17 cellular contexts compared by ENCODE assay signal in the genomic region with DNA sequence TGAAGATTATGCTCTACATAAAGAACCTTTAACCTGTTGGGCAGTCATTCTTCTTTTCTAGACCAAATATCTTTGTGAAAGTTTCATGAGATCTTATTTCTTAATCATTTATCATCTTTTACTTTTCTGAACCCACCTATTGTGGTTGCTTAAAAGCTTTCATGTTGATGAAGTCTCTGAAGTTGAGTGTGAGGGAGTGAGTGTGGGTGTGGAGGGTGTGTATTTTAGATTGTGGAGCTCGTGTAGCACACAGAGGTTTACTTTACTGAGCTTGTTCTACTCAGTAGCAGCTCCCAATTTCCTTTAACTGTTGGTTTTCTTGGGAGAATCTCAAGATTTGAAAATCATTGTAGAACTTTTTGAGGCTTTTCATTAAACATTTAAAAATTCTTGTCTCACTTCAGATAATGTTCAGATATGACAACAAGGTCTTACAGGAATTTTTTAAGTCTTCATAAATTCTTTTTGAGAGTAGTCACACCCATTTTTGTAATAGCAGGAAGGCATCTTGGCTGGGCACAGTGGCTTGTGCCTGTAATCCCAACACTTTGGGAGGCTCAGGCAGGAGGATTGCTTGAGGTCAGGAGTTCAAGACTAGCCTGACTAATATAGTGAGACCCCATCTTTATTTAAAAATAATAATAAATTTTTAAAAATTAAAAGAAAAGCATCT. TPM values are rescaled to one million over a fixed set of nuclear protein-coding genes. Genes with fewer than 3 reads are reported as not detected.
DNase-seq lines count a peak whose midpoint lies in the region; TF ChIP-seq lines count a peak whose summit lies in the region.
"Had no signal": no experiment of that assay in that cellular context is flagged by ENCODE, and none has a peak within 500 bp of the region (broad histone marks: within the 10 kb centered on the region; RNA-seq: fewer than 3 reads in every experiment).

No MANE protein-coding gene starts in this region.

- in situ Hi-C loops in mammary epithelial cell (cut with MboI; ENCODE audit: low sequenced_read_pairs in 2 of 2), result no loop called here

- H4K8ac ChIP-seq in mesenchymal stem cell (ENCODE audit: low read length), result no peak overlapping the region

- dilution Hi-C loops in mammary epithelial cell (cut with HindIII; ENCODE audit: low sequenced_read_pairs), result loop anchor here (10.0 kb wide), 3 partner anchors 55 to 435 kb away; no protein-coding TSS in a partner anchor

- H3K4me3 ChIP-seq in mammary epithelial cell (replicated peaks in 1 of 3; ENCODE audit: insufficient read depth in 1 of 3, low read depth in 2 of 3, low read length in 3 of 3) (no peak overlapping the region), mesenchymal stem cell (ENCODE audit: insufficient read depth in 1 of 2, low read depth in 1 of 2, low read length in 2 of 2) (no peak overlapping the region), PC-9 (no peak overlapping the region)
- H3K4me3 ChIP-seq: upper lobe of right lung had no signal

- no peaks in the 10 kb centered on the region for H3K9me3 ChIP-seq in mammary epithelial cell (replicated peaks; ENCODE audit: insufficient read depth, low read length)
- no peaks in the 10 kb centered on the region for H3K9me3 ChIP-seq in mesenchymal stem cell (ENCODE audit: control insufficient read depth, low read length)
- no peaks in the 10 kb centered on the region for H3K9me3 ChIP-seq in PC-9 (ENCODE audit: insufficient read depth, low read depth)
- H3K9me3 ChIP-seq: upper lobe of right lung had no signal

- DNase-seq in MCF 10A (ENCODE audit: unreplicated experiment) (no peak), mammary epithelial cell (no peak), mesenchymal stem cell (no peak), PC-9 (no peak), NOMO-1 (lab: John Stamatoyannopoulos, UW; ENCODE audit: unreplicated experiment in 2 of 2) (no peak), SK-N-DZ (ENCODE audit: low spot score) (no peak), NK-92 (lab: John Stamatoyannopoulos, UW; ENCODE audit: unreplicated experiment) (no peak)
- no peak for DNase-seq in activated naive CD8-positive, alpha-beta T cell treated with anti-CD3 and anti-CD28 coated beads for 36 hours
- DNase-seq: activated B cell treated with CpG ODN at 0.5 μM for 24 hours, anterior cingulate cortex, Calu3, GF-D8, glutamatergic neuron, NCI-H748 treated with DMSO at 0.1 percent for 48 hours, upper lobe of right lung had no signal

- peak overlapping the region; percentile 31 for H3K27ac Mint-ChIP-seq in MCF 10A (ENCODE audit: low read depth, unreplicated experiment)
- peak overlapping the region; percentile 52 for H3K27ac Mint-ChIP-seq in activated naive CD8-positive, alpha-beta T cell treated with anti-CD3 and anti-CD28 coated beads for 36 hours
- H3K27ac Mint-ChIP-seq: activated B cell treated with CpG ODN at 0.5 μM for 24 hours had no signal

- H3K36me3 ChIP-seq in mammary epithelial cell (ENCODE audit: insufficient read depth, low read length) (peaks cover 58% of the 10 kb centered on the region), mesenchymal stem cell (ENCODE audit: control insufficient read depth in 1 of 2, insufficient read depth in 2 of 2, low read depth in 1 of 2, low read length in 2 of 2) (peaks cover 21 to 95% of the 10 kb centered on the region in 2 experiments), PC-9 (ENCODE audit: low read depth) (peaks cover 25% of the 10 kb centered on the region)

- H3K27me3 ChIP-seq in mammary epithelial cell (ENCODE audit: insufficient read depth, low read length), result no peaks in the 10 kb centered on the region
- H3K27me3 ChIP-seq in mesenchymal stem cell (ENCODE audit: control insufficient read depth in 1 of 2, insufficient read depth in 1 of 2, low read length in 2 of 2), result no peaks in the 10 kb centered on the region
- H3K27me3 ChIP-seq in PC-9 (ENCODE audit: insufficient read depth, low read depth), result no peaks in the 10 kb centered on the region
- H3K27me3 ChIP-seq: upper lobe of right lung had no signal

- H4K20me1 ChIP-seq in mammary epithelial cell (ENCODE audit: insufficient read depth, low read length) (peaks cover 2% of the 10 kb centered on the region), PC-9 (ENCODE audit: insufficient read depth) (peaks cover 27% of the 10 kb centered on the region)

- peaks cover 98% of the 10 kb centered on the region for H3K36me3 Mint-ChIP-seq in MCF 10A (ENCODE audit: insufficient read depth, unreplicated experiment)
- H3K36me3 Mint-ChIP-seq in activated naive CD8-positive, alpha-beta T cell treated with anti-CD3 and anti-CD28 coated beads for 36 hours, result peaks cover 36% of the 10 kb centered on the region

- intact Hi-C loops in MCF 10A (cut with micrococcal nuclease), result no loop called here
- intact Hi-C loops in mammary epithelial cell (cut with micrococcal nuclease), result no loop called here
- intact Hi-C loops in PC-9 (cut with micrococcal nuclease; ENCODE audit: unreplicated experiment), result no loop called here

- H3F3A ChIP-seq in PC-9 (ENCODE audit: insufficient read depth, low read depth), result peaks cover 29% of the 10 kb centered on the region; the same call in 1 of the 2 replicates

- no peak overlapping the region for H2AK5ac ChIP-seq in mesenchymal stem cell (ENCODE audit: low read length, severe bottlenecking)

- CTCF ChIA-PET in MCF 10A (lab: Yijun Ruan, JAX), result interaction anchor here (0.5 to 1.6 kb wide), 4 partner anchors 24 to 173 kb away, joined by 3 to 5 read pairs (median 4); no protein-coding TSS in a partner anchor
- CTCF ChIA-PET in mammary epithelial cell (lab: Charles Lee; ENCODE audit: low non-redundant PET), result interaction anchor here (0.5 kb wide), 1 partner anchor 172 kb away, joined by 3 read pairs; no protein-coding TSS in a partner anchor
- CTCF ChIA-PET in PC-9 (lab: Charles Lee), result no interaction called here

- H3K27ac ChIP-seq in mammary epithelial cell (ENCODE audit: insufficient read depth, low read depth, low read length), result no peak overlapping the region
- no peak overlapping the region for H3K27ac ChIP-seq in mesenchymal stem cell (ENCODE audit: low read length, poor library complexity, severe bottlenecking)
- no peak overlapping the region for H3K27ac ChIP-seq in PC-9
- H3K27ac ChIP-seq: parathyroid adenoma, upper lobe of right lung had no signal

- H3K4me1 Mint-ChIP-seq in MCF 10A (ENCODE audit: insufficient read depth, unreplicated experiment), result peaks cover 14% of the 10 kb centered on the region
- H3K4me1 Mint-ChIP-seq in activated naive CD8-positive, alpha-beta T cell treated with anti-CD3 and anti-CD28 coated beads for 36 hours, result peaks cover 26% of the 10 kb centered on the region

- 0% methylated on average over 1 of the region's 1 CpG for WGBS in mammary epithelial cell (ENCODE audit: low coverage, missing lambda C conversion rate)
- 88% methylated on average over 1 of the region's 1 CpG for WGBS in mesenchymal stem cell

- POLR2A ChIA-PET in MCF 10A (lab: Yijun Ruan, JAX) (interaction anchor here (0.7 to 2.6 kb wide), 5 partner anchors 12 to 42 kb away, joined by 4 to 9 read pairs (median 5); no protein-coding TSS in a partner anchor), PC-9 (lab: Charles Lee; ENCODE audit: unreplicated experiment) (no interaction called here)

- H2AFZ ChIP-seq in mammary epithelial cell (ENCODE audit: low read depth, low read length) (no peak overlapping the region), mesenchymal stem cell (ENCODE audit: low read depth, low read length) (no peak overlapping the region), PC-9 (no peak overlapping the region)
- H2AFZ ChIP-seq: parathyroid adenoma had no signal

- BruUV-seq in MCF 10A (replicated peaks; lab: Mats Ljungman, UMichigan), result no TSS peak
- BruUV-seq in mammary epithelial cell (replicated peaks; lab: Mats Ljungman, UMichigan), result no TSS peak
- no TSS peak for BruUV-seq in PC-9 (replicated peaks; lab: Mats Ljungman, UMichigan)

- no peak overlapping the region for H3K18ac ChIP-seq in mesenchymal stem cell (ENCODE audit: low read depth in 1 of 2, low read length in 2 of 2)

- no peak overlapping the region for H2BK12ac ChIP-seq in mesenchymal stem cell (ENCODE audit: low read length in 2 of 2)

- no peak overlapping the region for H3K14ac ChIP-seq in mesenchymal stem cell (ENCODE audit: low read length in 2 of 2)

- no peak overlapping the region for H3K23ac ChIP-seq in mesenchymal stem cell (ENCODE audit: low read length in 2 of 2)

- H3K9ac ChIP-seq in mammary epithelial cell (ENCODE audit: insufficient read depth, low read length) (no peak overlapping the region), mesenchymal stem cell (ENCODE audit: low read length) (peak overlapping the region; percentile 53)
- H3K9ac ChIP-seq: parathyroid adenoma had no signal

- H3K4me2 ChIP-seq in mammary epithelial cell (ENCODE audit: insufficient read depth, low read depth, low read length) (no peak overlapping the region), mesenchymal stem cell (ENCODE audit: low read length, poor library complexity, severe bottlenecking) (no peak overlapping the region), PC-9 (no peak overlapping the region)

- H3K79me1 ChIP-seq in mesenchymal stem cell (replicated peaks; ENCODE audit: low read length, poor library complexity, severe bottlenecking), result peaks cover 8% of the 10 kb centered on the region

- no peak overlapping the region for H3K4ac ChIP-seq in mesenchymal stem cell (ENCODE audit: low read depth in 1 of 2, low read length in 2 of 2)

- no peaks in the 10 kb centered on the region for H3K9me2 ChIP-seq in PC-9 (ENCODE audit: insufficient read depth)

- no peak overlapping the region for H2BK15ac ChIP-seq in mesenchymal stem cell (ENCODE audit: low read depth, poor library complexity, severe bottlenecking)

- H3K27me3 Mint-ChIP-seq in MCF 10A (ENCODE audit: insufficient read depth, unreplicated experiment), result no peaks in the 10 kb centered on the region
- no peaks in the 10 kb centered on the region for H3K27me3 Mint-ChIP-seq in activated naive CD8-positive, alpha-beta T cell treated with anti-CD3 and anti-CD28 coated beads for 36 hours
- H3K27me3 Mint-ChIP-seq: activated B cell treated with CpG ODN at 0.5 μM for 24 hours, IgD-negative memory B cell had no signal

- no peak overlapping the region for H4K91ac ChIP-seq in mesenchymal stem cell (ENCODE audit: low read length)

- peaks cover 86% of the 10 kb centered on the region for H3K79me2 ChIP-seq in mammary epithelial cell (ENCODE audit: insufficient read depth, low read length)
- H3K79me2 ChIP-seq in PC-9 (ENCODE audit: low read depth), result peaks cover 19% of the 10 kb centered on the region; the same call in 1 of the 2 replicates

- TF ChIP-seq CTCF in MCF 10A (IDR thresholded peaks at IDR 0.05; ENCODE audit: unreplicated experiment), result no peak
- no peak for TF ChIP-seq CTCF in mammary epithelial cell (conservative IDR thresholded peaks at IDR 0.05 in 1 of 2, IDR thresholded peaks at IDR 0.05 in 1 of 2; ENCODE audit: extremely low read depth in 1 of 2, insufficient read depth in 1 of 2, low read depth in 1 of 2, low read length in 2 of 2)
- TF ChIP-seq CTCF in PC-9 (conservative IDR thresholded peaks at IDR 0.05), result no peak

- H3K4me1 ChIP-seq in mammary epithelial cell (ENCODE audit: insufficient read depth, low read length), result peaks cover 4% of the 10 kb centered on the region
- peaks cover 6% of the 10 kb centered on the region for H3K4me1 ChIP-seq in mesenchymal stem cell (ENCODE audit: control insufficient read depth, insufficient read depth, low read depth, low read length)
- no peaks in the 10 kb centered on the region for H3K4me1 ChIP-seq in PC-9 (replicated peaks; ENCODE audit: insufficient read depth)
- H3K4me1 ChIP-seq: parathyroid adenoma, upper lobe of right lung had no signal

- no peak overlapping the region for H3K4me3 Mint-ChIP-seq in MCF 10A (ENCODE audit: unreplicated experiment)
- H3K4me3 Mint-ChIP-seq in activated naive CD8-positive, alpha-beta T cell treated with anti-CD3 and anti-CD28 coated beads for 36 hours, result no peak overlapping the region
- H3K4me3 Mint-ChIP-seq: activated B cell treated with CpG ODN at 0.5 μM for 24 hours, IgD-negative memory B cell had no signal

- no peak overlapping the region for H2BK5ac ChIP-seq in mesenchymal stem cell (ENCODE audit: low read depth, low read length, poor library complexity, severe bottlenecking)

- no peaks in the 10 kb centered on the region for H3K9me3 Mint-ChIP-seq in MCF 10A (ENCODE audit: unreplicated experiment)
- no peaks in the 10 kb centered on the region for H3K9me3 Mint-ChIP-seq in activated naive CD8-positive, alpha-beta T cell treated with anti-CD3 and anti-CD28 coated beads for 36 hours
- H3K9me3 Mint-ChIP-seq: activated B cell treated with CpG ODN at 0.5 μM for 24 hours, IgD-negative memory B cell had no signal

- no peak overlapping the region for H2BK120ac ChIP-seq in mesenchymal stem cell (ENCODE audit: low read depth, low read length)

RNA-seq across cellular contexts. Expression of a gene that starts 17.0 kb away (rescaled TPM):
- 154 and 171 TPM in 2 replicates for total RNA-seq in MCF 10A (2022)
- 100 to 1,000 TPM in 1 of 2 donors, 10 to 100 TPM in 1; 56.0 to 146 TPM for total RNA-seq in mammary epithelial cell
- polyA plus RNA-seq in mammary epithelial cell, result 67.2 TPM
- 97.4 TPM for polyA minus RNA-seq in mammary epithelial cell
- total RNA-seq in activated naive CD8-positive, alpha-beta T cell treated with anti-CD3 and anti-CD28 coated beads for 36 hours, result 100 to 1,000 TPM; 294 TPM
- polyA plus RNA-seq in mesenchymal stem cell (2013, experiment 1 of 2), result 161 TPM
- 151 TPM for polyA plus RNA-seq in mesenchymal stem cell (2013, experiment 2 of 2)
- 111 and 124 TPM in 2 replicates for total RNA-seq in PC-9 (2021)
- polyA plus RNA-seq in SK-N-DZ (2014; cell fraction: cytosol; rRNA removed), result 31.2 and 34.2 TPM in 2 replicates
- 53.8 and 161 TPM in 2 replicates for polyA plus RNA-seq in SK-N-DZ (2014; cell fraction: nucleus; rRNA removed)
